Comparison of ENCODE assay signal across 23 cellular contexts in the genomic region with DNA sequence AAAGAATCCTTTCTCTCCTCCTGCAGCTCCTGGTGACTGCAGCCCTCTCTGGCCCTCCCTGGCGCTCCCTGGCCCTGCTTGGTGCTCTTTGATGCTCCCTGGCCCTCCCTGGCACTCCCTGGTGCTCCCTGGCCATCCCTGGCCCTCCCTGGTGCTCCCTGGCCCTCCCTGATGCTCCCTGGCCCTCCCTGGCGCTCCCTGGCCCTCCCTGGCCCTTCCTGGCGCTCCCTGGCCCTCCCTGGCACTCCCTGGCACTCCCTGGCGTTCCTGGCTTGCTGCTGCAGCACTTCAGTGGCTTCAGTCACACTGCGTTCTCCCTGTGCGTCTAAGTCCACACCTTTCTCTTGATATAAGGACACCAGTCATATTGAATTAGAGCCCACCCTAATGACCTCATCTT. TPM values are rescaled to one million over a fixed set of nuclear protein-coding genes. Genes with fewer than 3 reads are reported as not detected.
"Had no signal": no experiment of that assay in that cellular context is flagged by ENCODE, and none has a peak within 500 bp of the region (broad histone marks: within the 10 kb centered on the region; RNA-seq: fewer than 3 reads in every experiment).

No MANE protein-coding gene starts in this region.

- H3K4me3 ChIP-seq: body of pancreas, esophagus muscularis mucosa, gastroesophageal sphincter, heart right ventricle, lower lobe of right lung, right atrium auricular region, skin epidermis, stomach, testis, upper lobe of right lung had no signal

- DNase-seq: activated CD4-positive, alpha-beta T cell treated with anti-CD3 and anti-CD28 coated beads, Interleukin-2, amount 10 ng/mL, durations not matched to agents 7 days and 5 days; activated CD8-positive, alpha-beta T cell treated with anti-CD3 and anti-CD28 coated beads, Interleukin-2, amount 10 ng/mL, durations not matched to agents 7 days and 5 days; activated naive CD4-positive, alpha-beta T cell treated with anti-CD3 and anti-CD28 coated beads for 36 hours; activated T-cell treated with anti-CD3 and anti-CD28 coated beads, Interleukin-2, amount 50 U/mL, for 24 hours; body of pancreas; caudate nucleus; cortex of kidney; effector CD4-positive, alpha-beta T cell; heart right ventricle; lower lobe of right lung; midbrain; nephron progenitor cell; stimulated activated CD4-positive, alpha-beta T cell treated with anti-CD3 and anti-CD28 coated beads, Interleukin-4, amount 100 ng/mL, for 1 hour; stomach; testis; upper lobe of right lung had no signal

- H3K4me1 ChIP-seq: lower lobe of right lung, upper lobe of right lung had no signal

- H3K27ac ChIP-seq: body of pancreas, esophagus muscularis mucosa, gastroesophageal sphincter, heart right ventricle, lower lobe of right lung, right atrium auricular region, skin epidermis, stomach, testis, upper lobe of right lung had no signal

- H3K27me3 ChIP-seq: body of pancreas, right atrium auricular region, testis had no signal

- H3K9me3 ChIP-seq: body of pancreas, esophagus muscularis mucosa, gastroesophageal sphincter, lower lobe of right lung, testis, upper lobe of right lung had no signal

- ATAC-seq: activated CD4-positive, CD25-positive, alpha-beta regulatory T cell treated with anti-CD3 and anti-CD28 coated beads, Interleukin-2, amount 50 U/mL, for 24 hours; activated CD8-positive, alpha-beta T cell treated with anti-CD3 and anti-CD28 coated beads, Interleukin-2, amount 10 ng/mL, durations not matched to agents 7 days and 5 days; body of pancreas; gastroesophageal sphincter; heart right ventricle; lower lobe of right lung; upper lobe of right lung had no signal

- H3K36me3 ChIP-seq: esophagus muscularis mucosa, gastroesophageal sphincter, heart right ventricle, lower lobe of right lung, right atrium auricular region, stomach, upper lobe of right lung had no signal

RNA-seq across cellular contexts. Expression of a gene that starts 15.2 kb away (rescaled TPM):
- total RNA-seq: activated CD4-positive, alpha-beta T cell treated with anti-CD3 and anti-CD28 coated beads, Interleukin-2, amount 10 ng/mL, durations not matched to agents 7 days and 5 days; activated CD8-positive, alpha-beta T cell treated with anti-CD3 and anti-CD28 coated beads, Interleukin-2, amount 10 ng/mL, durations not matched to agents 7 days and 5 days; activated naive CD4-positive, alpha-beta T cell treated with anti-CD3 and anti-CD28 coated beads for 36 hours; activated T-helper 2 cell treated with anti-CD3 and anti-CD28 coated beads, Interferon-gamma antibody, Interleukin-2, Interleukin-4, amounts not matched to agents 10 μg/mL and 5 μg/mL and 100 μg/mL, durations not matched to agents 14 hours and 24 hours and 36 hours; myocyte had no signal
